Comparison of ENCODE assay signal across 1 cellular context in the genomic region with DNA sequence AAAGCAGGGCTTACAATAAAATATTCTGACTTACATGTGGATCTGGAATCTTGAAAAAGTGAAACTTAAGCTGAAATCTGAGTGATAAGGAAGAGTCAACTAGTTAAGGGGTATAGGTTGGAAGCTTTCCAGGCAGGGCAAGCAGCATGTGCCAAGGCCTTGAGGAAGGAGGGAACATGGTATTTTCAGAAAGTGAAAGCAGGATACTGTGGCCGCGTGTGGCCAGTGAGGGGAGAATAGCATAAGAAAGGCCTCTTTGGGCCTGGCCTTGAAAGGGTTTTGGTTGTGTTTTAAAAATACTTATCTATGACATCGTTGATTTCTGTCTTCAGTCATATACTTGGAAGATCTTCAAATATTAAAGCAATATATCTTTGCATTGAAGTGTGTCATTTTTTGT.
TF ChIP-seq lines count a peak whose summit lies in the region.

No MANE protein-coding gene starts in this region.

TF ChIP-seq in SK-N-SH, 30 proteins besides CTCF, POLR2A, EP300 and RAD21:
- TF ChIP-seq NFIC (IDR thresholded peaks at IDR 0.05; ENCODE audit: borderline replicate concordance) (0 out of 2 replicates have a peak, but pooled peaks have one; percentile 5), GABPA (IDR thresholded peaks at IDR 0.05; ENCODE audit: low read depth) (no peak)
TF ChIP-seq in SK-N-SH: peak in this region for 1.
